ENCODE assay signal across 8 cellular contexts in genomic region chr19:51108805-51109146, GRCh38. TPM values are rescaled to one million over a fixed set of nuclear protein-coding genes. Genes with fewer than 3 reads are reported as not detected.
DNase-seq lines count a peak whose midpoint lies in the region; ATAC-seq and TF ChIP-seq lines count a peak whose summit lies in the region.

No MANE protein-coding gene starts in this region.

- H3K9me3 ChIP-seq in thoracic aorta: no peaks in the 10 kb centered on the region

- DNase-seq in amniotic stem cell (lab: John Stamatoyannopoulos, UW): peak; percentile 61
- DNase-seq in thoracic aorta (ENCODE audit: low spot score): no peak
- no peak for DNase-seq in A172 (ENCODE audit: low spot score)
- no peak for DNase-seq in T-helper 9 cell

- H3K27me3 ChIP-seq in layer of hippocampus (ENCODE audit: control insufficient read depth, insufficient read depth, low read length): no peaks in the 10 kb centered on the region
- no peaks in the 10 kb centered on the region for H3K27me3 ChIP-seq in thoracic aorta (replicated peaks; ENCODE audit: insufficient read depth)

- H3K36me3 ChIP-seq in thoracic aorta: peaks cover 2% of the 10 kb centered on the region

- ATAC-seq in GM19035 (IDR thresholded peaks at IDR 0.05; ENCODE audit: unreplicated experiment) (peak; percentile 30), HG03354 (IDR thresholded peaks at IDR 0.05; ENCODE audit: poor library complexity, severe bottlenecking, unreplicated experiment) (peak; percentile 38), thoracic aorta (ENCODE audit: insufficient number of reproducible peaks, low FRiP score, low read depth) (peak; percentile 39)

- H3K27ac ChIP-seq in 22Rv1: peak overlapping the region; percentile 63; the same call in 1 of the 2 replicates
- H3K27ac ChIP-seq in layer of hippocampus (ENCODE audit: low read depth, low read length): peak overlapping the region; percentile 10
- H3K27ac ChIP-seq in thoracic aorta: peak overlapping the region; percentile 34 to 61

- peaks cover 11 to 19% of the 10 kb centered on the region in 2 donors for H3K4me1 ChIP-seq in thoracic aorta (ENCODE audit: control insufficient read depth in 1 of 2, low read depth in 2 of 2)

- H3K4me3 ChIP-seq in thoracic aorta: peak overlapping the region; percentile 87

- TF ChIP-seq CTCF in 22Rv1 (IDR thresholded peaks at IDR 0.05) (no peak), thoracic aorta (IDR thresholded peaks at IDR 0.05) (no peak)

RNA-seq across cellular contexts. Expression of gene CTU1, which starts 0.6 kb away (rescaled TPM):
- total RNA-seq in thoracic aorta: 10 to 100 TPM in 1 of 2 donors, 1 to 10 TPM in 1; 4.9 to 12.5 TPM
- total RNA-seq in A172 (2014; rRNA removed; shearing (Covaris generic)): 4.3 and 8.6 TPM in 2 replicates

RNA-seq across cellular contexts. Expression of gene SIGLEC9, which starts 15.9 kb away (rescaled TPM):
- 10 to 100 TPM; 13.1 to 15.2 TPM for total RNA-seq in thoracic aorta
- total RNA-seq in A172 (2014; rRNA removed; shearing (Covaris generic)): 0.43 TPM in 1 of 2 replicates, not detected in the other

RNA-seq across cellular contexts. Expression of gene KLK14, which starts 26.1 kb away (rescaled TPM):
- not detected for total RNA-seq in thoracic aorta
- total RNA-seq in A172 (2014; rRNA removed; shearing (Covaris generic)): not detected in 2 replicates

RNA-seq across cellular contexts. Expression of gene SIGLEC7, which starts 33.3 kb away (rescaled TPM):
- total RNA-seq in thoracic aorta: 1 to 10 TPM; 2.4 to 5.9 TPM
- total RNA-seq in A172 (2014; rRNA removed; shearing (Covaris generic)): not detected in 2 replicates

RNA-seq across cellular contexts. Expression of gene KLK13, which starts 43.9 kb away (rescaled TPM):
- total RNA-seq in thoracic aorta: not detected
- not detected in 2 replicates for total RNA-seq in A172 (2014; rRNA removed; shearing (Covaris generic))

Comparison
In these comparisons a context has a peak if more than half of its experiments do, and no peak if none do; other contexts are left out.
1. H3K27ac ChIP-seq: peak in every context shown above with its lines; median percentile 63 in 22Rv1; 48 in thoracic aorta; 10 in layer of hippocampus.